In the genomic region with DNA sequence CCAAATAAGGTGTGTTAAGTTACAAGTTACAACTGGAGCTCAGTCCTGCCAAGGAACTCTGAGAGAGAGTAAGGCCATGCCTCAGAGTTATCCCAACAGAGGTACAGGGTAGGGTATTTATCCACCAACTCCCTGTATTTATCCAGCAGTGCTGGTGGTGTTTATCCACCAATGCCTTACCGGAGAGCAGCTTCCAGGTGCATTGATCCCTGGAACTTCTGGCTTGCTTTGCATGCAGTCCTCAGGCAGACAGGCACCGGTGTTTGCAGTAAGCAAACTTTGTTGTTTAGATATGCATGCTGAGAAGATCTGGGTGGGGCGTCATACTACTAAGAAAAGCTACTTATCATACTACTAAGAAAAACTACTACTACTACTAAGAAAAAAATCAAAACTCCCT, we compare ENCODE assay signal across 1 cellular context.
TF ChIP-seq lines count a peak whose summit lies in the region.

No MANE protein-coding gene starts in this region.

TF ChIP-seq in WTC11, 78 proteins besides CTCF, POLR2A, EP300 and RAD21 (continued from another document):
- TF ChIP-seq ZNF512 (CRISPR knock-in tag; IDR thresholded peaks at IDR 0.05; ENCODE audit: borderline replicate concordance) (no peak), SP1 (CRISPR knock-in tag; conservative IDR thresholded peaks at IDR 0.05) (no peak), ZNF317 (CRISPR knock-in tag; IDR thresholded peaks at IDR 0.05; ENCODE audit: borderline replicate concordance, low read depth) (no peak), USF2 (CRISPR knock-in tag; IDR thresholded peaks at IDR 0.05) (no peak), ATF3 (CRISPR knock-in tag; conservative IDR thresholded peaks at IDR 0.05) (no peak), TCF7 (CRISPR knock-in tag; IDR thresholded peaks at IDR 0.05; ENCODE audit: low read depth) (no peak), KAT7 (CRISPR knock-in tag; IDR thresholded peaks at IDR 0.05; ENCODE audit: borderline replicate concordance) (no peak), ZNF671 (CRISPR knock-in tag; IDR thresholded peaks at IDR 0.05) (no peak), HMGXB4 (CRISPR knock-in tag; IDR thresholded peaks at IDR 0.05) (no peak), CREM (CRISPR knock-in tag; IDR thresholded peaks at IDR 0.05) (no peak), GTF2I (CRISPR knock-in tag; conservative IDR thresholded peaks at IDR 0.05) (no peak), TP53 (CRISPR knock-in tag; IDR thresholded peaks at IDR 0.05) (no peak), EMX1 (CRISPR knock-in tag; IDR thresholded peaks at IDR 0.05) (no peak)
- TF ChIP-seq, protein P1, sequence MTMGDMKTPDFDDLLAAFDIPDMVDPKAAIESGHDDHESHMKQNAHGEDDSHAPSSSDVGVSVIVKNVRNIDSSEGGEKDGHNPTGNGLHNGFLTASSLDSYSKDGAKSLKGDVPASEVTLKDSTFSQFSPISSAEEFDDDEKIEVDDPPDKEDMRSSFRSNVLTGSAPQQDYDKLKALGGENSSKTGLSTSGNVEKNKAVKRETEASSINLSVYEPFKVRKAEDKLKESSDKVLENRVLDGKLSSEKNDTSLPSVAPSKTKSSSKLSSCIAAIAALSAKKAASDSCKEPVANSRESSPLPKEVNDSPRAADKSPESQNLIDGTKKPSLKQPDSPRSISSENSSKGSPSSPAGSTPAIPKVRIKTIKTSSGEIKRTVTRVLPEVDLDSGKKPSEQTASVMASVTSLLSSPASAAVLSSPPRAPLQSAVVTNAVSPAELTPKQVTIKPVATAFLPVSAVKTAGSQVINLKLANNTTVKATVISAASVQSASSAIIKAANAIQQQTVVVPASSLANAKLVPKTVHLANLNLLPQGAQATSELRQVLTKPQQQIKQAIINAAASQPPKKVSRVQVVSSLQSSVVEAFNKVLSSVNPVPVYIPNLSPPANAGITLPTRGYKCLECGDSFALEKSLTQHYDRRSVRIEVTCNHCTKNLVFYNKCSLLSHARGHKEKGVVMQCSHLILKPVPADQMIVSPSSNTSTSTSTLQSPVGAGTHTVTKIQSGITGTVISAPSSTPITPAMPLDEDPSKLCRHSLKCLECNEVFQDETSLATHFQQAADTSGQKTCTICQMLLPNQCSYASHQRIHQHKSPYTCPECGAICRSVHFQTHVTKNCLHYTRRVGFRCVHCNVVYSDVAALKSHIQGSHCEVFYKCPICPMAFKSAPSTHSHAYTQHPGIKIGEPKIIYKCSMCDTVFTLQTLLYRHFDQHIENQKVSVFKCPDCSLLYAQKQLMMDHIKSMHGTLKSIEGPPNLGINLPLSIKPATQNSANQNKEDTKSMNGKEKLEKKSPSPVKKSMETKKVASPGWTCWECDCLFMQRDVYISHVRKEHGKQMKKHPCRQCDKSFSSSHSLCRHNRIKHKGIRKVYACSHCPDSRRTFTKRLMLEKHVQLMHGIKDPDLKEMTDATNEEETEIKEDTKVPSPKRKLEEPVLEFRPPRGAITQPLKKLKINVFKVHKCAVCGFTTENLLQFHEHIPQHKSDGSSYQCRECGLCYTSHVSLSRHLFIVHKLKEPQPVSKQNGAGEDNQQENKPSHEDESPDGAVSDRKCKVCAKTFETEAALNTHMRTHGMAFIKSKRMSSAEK (CRISPR knock-in tag; IDR thresholded peaks at IDR 0.05; ENCODE audit: borderline replicate concordance), result no peak
- TF ChIP-seq, protein P2, sequence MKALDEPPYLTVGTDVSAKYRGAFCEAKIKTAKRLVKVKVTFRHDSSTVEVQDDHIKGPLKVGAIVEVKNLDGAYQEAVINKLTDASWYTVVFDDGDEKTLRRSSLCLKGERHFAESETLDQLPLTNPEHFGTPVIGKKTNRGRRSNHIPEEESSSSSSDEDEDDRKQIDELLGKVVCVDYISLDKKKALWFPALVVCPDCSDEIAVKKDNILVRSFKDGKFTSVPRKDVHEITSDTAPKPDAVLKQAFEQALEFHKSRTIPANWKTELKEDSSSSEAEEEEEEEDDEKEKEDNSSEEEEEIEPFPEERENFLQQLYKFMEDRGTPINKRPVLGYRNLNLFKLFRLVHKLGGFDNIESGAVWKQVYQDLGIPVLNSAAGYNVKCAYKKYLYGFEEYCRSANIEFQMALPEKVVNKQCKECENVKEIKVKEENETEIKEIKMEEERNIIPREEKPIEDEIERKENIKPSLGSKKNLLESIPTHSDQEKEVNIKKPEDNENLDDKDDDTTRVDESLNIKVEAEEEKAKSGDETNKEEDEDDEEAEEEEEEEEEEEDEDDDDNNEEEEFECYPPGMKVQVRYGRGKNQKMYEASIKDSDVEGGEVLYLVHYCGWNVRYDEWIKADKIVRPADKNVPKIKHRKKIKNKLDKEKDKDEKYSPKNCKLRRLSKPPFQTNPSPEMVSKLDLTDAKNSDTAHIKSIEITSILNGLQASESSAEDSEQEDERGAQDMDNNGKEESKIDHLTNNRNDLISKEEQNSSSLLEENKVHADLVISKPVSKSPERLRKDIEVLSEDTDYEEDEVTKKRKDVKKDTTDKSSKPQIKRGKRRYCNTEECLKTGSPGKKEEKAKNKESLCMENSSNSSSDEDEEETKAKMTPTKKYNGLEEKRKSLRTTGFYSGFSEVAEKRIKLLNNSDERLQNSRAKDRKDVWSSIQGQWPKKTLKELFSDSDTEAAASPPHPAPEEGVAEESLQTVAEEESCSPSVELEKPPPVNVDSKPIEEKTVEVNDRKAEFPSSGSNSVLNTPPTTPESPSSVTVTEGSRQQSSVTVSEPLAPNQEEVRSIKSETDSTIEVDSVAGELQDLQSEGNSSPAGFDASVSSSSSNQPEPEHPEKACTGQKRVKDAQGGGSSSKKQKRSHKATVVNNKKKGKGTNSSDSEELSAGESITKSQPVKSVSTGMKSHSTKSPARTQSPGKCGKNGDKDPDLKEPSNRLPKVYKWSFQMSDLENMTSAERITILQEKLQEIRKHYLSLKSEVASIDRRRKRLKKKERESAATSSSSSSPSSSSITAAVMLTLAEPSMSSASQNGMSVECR (CRISPR knock-in tag; IDR thresholded peaks at IDR 0.05; ENCODE audit: borderline replicate concordance), result no peak
- TF ChIP-seq, protein P3, sequence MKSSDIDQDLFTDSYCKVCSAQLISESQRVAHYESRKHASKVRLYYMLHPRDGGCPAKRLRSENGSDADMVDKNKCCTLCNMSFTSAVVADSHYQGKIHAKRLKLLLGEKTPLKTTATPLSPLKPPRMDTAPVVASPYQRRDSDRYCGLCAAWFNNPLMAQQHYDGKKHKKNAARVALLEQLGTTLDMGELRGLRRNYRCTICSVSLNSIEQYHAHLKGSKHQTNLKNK (CRISPR knock-in tag; IDR thresholded peaks at IDR 0.05), result no peak
- TF ChIP-seq, protein P4, sequence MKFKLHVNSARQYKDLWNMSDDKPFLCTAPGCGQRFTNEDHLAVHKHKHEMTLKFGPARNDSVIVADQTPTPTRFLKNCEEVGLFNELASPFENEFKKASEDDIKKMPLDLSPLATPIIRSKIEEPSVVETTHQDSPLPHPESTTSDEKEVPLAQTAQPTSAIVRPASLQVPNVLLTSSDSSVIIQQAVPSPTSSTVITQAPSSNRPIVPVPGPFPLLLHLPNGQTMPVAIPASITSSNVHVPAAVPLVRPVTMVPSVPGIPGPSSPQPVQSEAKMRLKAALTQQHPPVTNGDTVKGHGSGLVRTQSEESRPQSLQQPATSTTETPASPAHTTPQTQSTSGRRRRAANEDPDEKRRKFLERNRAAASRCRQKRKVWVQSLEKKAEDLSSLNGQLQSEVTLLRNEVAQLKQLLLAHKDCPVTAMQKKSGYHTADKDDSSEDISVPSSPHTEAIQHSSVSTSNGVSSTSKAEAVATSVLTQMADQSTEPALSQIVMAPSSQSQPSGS (CRISPR knock-in tag; IDR thresholded peaks at IDR 0.05; ENCODE audit: borderline replicate concordance, low read depth), result no peak
TF ChIP-seq in WTC11: peak in this region for 0.
